Comparison of ENCODE assay signal across 14 cellular contexts in genomic region chr11:122776546-122776945, GRCh38.
"Had no signal": no experiment of that assay in that cellular context is flagged by ENCODE, and none has a peak within 500 bp of the region (broad histone marks: within the 10 kb centered on the region; RNA-seq: fewer than 3 reads in every experiment).

No MANE protein-coding gene starts in this region.

- H3K27ac ChIP-seq: right atrium auricular region, skin epidermis, thyroid gland, uterus had no signal

- FAIRE-seq: colon had no signal

- H3K9me3 ChIP-seq: right atrium auricular region, thyroid gland, uterus had no signal

- H3K36me3 Mint-ChIP-seq: natural killer cell had no signal

- H3K27me3 ChIP-seq: right atrium auricular region, thyroid gland, uterus had no signal

- H3K36me3 ChIP-seq: right atrium auricular region, thyroid gland, uterus had no signal

- DNase-seq: activated CD8-positive, alpha-beta memory T cell treated with anti-CD3 and anti-CD28 coated beads, Interleukin-2, amount 10 ng/mL, durations not matched to agents 7 days and 5 days; activated gamma-delta T cell; activated T-cell treated with anti-CD3 and anti-CD28 coated beads, Interleukin-2, amount 50 U/mL, for 48 hours; effector CD8-positive, alpha-beta T cell; immature natural killer cell; left cardiac atrium; natural killer cell; stimulated activated CD4-positive, alpha-beta T cell treated with anti-CD3 and anti-CD28 coated beads, Interleukin-4, amount 100 ng/mL, for 4 hours; thyroid gland; uterus had no signal

- ATAC-seq: activated CD8-positive, alpha-beta memory T cell treated with anti-CD3 and anti-CD28 coated beads, Interleukin-2, amount 10 ng/mL, durations not matched to agents 7 days and 5 days; left cardiac atrium; natural killer cell had no signal

- H3K27ac Mint-ChIP-seq: activated CD8-positive, alpha-beta memory T cell treated with anti-CD3 and anti-CD28 coated beads, Interleukin-2, amount 10 ng/mL, durations not matched to agents 7 days and 5 days; natural killer cell; T-helper 2 cell treated with Interferon-gamma antibody and Interleukin-4, amounts not matched to agents 5 μg/mL and 100 μg/mL, for 36 hours had no signal

- H3K4me3 ChIP-seq: right atrium auricular region, skin epidermis, thyroid gland, uterus had no signal

- H3K4me1 ChIP-seq: uterus had no signal

- H3K4me3 Mint-ChIP-seq: activated CD8-positive, alpha-beta memory T cell treated with anti-CD3 and anti-CD28 coated beads, Interleukin-2, amount 10 ng/mL, durations not matched to agents 7 days and 5 days; immature natural killer cell; natural killer cell; T-helper 2 cell treated with Interferon-gamma antibody and Interleukin-4, amounts not matched to agents 5 μg/mL and 100 μg/mL, for 36 hours had no signal

- H3K9me3 Mint-ChIP-seq: immature natural killer cell; natural killer cell; T-helper 2 cell treated with Interferon-gamma antibody and Interleukin-4, amounts not matched to agents 5 μg/mL and 100 μg/mL, for 36 hours had no signal
